10 cellular contexts compared by ENCODE assay signal in the genomic region with DNA sequence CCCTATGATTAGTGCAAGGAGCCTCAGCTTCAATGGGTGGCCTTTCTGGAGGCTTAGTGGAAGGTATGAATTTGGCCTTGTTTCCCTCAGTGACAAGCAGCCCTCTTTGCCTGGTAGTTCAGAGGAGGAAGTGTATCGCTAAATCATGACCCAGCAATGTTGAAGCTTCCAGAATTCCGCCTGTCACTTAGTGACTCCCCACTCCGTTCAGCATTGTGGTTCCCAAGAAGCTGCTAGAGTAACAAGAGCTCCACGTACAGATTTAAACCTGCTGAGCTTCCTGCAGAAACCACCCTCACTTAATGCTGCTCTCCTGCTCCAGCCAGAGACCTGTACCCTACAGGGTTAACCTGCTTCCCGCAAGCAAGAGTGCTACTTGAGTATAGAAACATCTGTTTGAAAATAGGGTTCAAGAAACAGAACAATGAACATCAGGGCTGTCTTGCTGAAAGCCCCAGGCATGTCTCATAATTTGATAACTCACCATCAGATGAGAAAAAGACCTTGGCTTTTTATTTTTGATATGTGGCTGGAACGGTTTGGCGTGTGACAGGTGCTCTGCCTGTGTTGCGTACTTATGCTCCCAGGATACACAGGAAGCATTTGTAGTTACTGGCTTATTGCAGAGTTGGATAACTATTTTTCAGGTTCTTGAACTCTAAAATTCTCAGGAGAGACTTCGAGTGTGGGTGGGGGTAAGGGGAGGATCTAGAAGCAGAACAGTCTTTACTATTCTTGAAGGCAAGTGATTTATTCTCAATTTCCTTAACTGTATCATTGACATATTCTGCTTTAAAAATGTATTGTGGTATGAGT.
A peak's percentile ranks its signal among the peaks of the same experiment; 100 is the strongest.
DNase-seq lines count a peak whose midpoint lies in the region; ATAC-seq, FAIRE-seq and TF ChIP-seq lines count a peak whose summit lies in the region.
"Had no signal": no experiment of that assay in that cellular context is flagged by ENCODE, and none has a peak within 500 bp of the region (broad histone marks: within the 10 kb centered on the region; RNA-seq: fewer than 3 reads in every experiment).

No MANE protein-coding gene starts in this region.

- no peak overlapping the region for H3K9ac ChIP-seq in mesendoderm (ENCODE audit: low read length)

- H3K4me3 ChIP-seq in mesendoderm (ENCODE audit: low read length), result no peak overlapping the region

- peaks cover 0 to 2% of the 10 kb centered on the region in 2 donors for H3K36me3 Mint-ChIP-seq in activated T-cell treated with anti-CD3 and anti-CD28 coated beads, Interleukin-2, amount 50 U/mL, for 72 hours (ENCODE audit: insufficient read depth in 2 of 2)
- no peaks in the 10 kb centered on the region for H3K36me3 Mint-ChIP-seq in activated T-cell treated with anti-CD3 and anti-CD28 coated beads, Interleukin-2, amount 50 U/mL, for 4 hours (ENCODE audit: insufficient read depth)
- no peaks in the 10 kb centered on the region for H3K36me3 Mint-ChIP-seq in chondrocyte (ENCODE audit: low read depth)

- H3K27ac ChIP-seq in mesendoderm (ENCODE audit: low read depth, low read length), result no peak overlapping the region
- H3K27ac ChIP-seq: HL-60 had no signal

- H3K79me1 ChIP-seq in mesendoderm (ENCODE audit: low read length), result no peaks in the 10 kb centered on the region

- no peak overlapping the region for H3K18ac ChIP-seq in mesendoderm (ENCODE audit: low read length)

- peaks cover 39% of the 10 kb centered on the region for H3K27me3 Mint-ChIP-seq in activated T-cell treated with anti-CD3 and anti-CD28 coated beads, Interleukin-2, amount 50 U/mL, for 72 hours (ENCODE audit: low read depth)
- peaks cover 43% of the 10 kb centered on the region for H3K27me3 Mint-ChIP-seq in activated T-cell treated with anti-CD3 and anti-CD28 coated beads, Interleukin-2, amount 50 U/mL, for 4 hours (ENCODE audit: low read depth)
- peaks cover 16% of the 10 kb centered on the region for H3K27me3 Mint-ChIP-seq in chondrocyte (ENCODE audit: low read depth)

- peak; percentile 59 for FAIRE-seq in urothelium cell line (lab: Jason Lieb, UNC)
- FAIRE-seq: G401.6 had no signal

- no peak overlapping the region for H3K4ac ChIP-seq in mesendoderm (ENCODE audit: low read depth, low read length)

- peak overlapping the region; percentile 52 for H3K56ac ChIP-seq in mesendoderm (ENCODE audit: low read length)

- no peaks in the 10 kb centered on the region for H3K79me2 ChIP-seq in mesendoderm (ENCODE audit: control insufficient read depth, insufficient read depth, low read length)

- H3K23ac ChIP-seq in mesendoderm (ENCODE audit: low read length), result no peak overlapping the region

- H2BK120ac ChIP-seq in mesendoderm (ENCODE audit: low read depth, low read length), result no peak overlapping the region

- no peak overlapping the region for H4K8ac ChIP-seq in mesendoderm (ENCODE audit: low read depth, low read length)

- no peak overlapping the region for H2BK15ac ChIP-seq in mesendoderm (replicated peaks; ENCODE audit: low read depth)

- no peak overlapping the region for H2AK5ac ChIP-seq in mesendoderm (ENCODE audit: low read length)

- TF ChIP-seq CTCF in chondrocyte (IDR thresholded peaks at IDR 0.05), result no peak

- peak overlapping the region; percentile 8 to 28 for H3K4me3 Mint-ChIP-seq in activated T-cell treated with anti-CD3 and anti-CD28 coated beads, Interleukin-2, amount 50 U/mL, for 72 hours
- no peak overlapping the region for H3K4me3 Mint-ChIP-seq in activated T-cell treated with anti-CD3 and anti-CD28 coated beads, Interleukin-2, amount 50 U/mL, for 4 hours
- H3K4me3 Mint-ChIP-seq in chondrocyte (ENCODE audit: unreplicated experiment), result peak overlapping the region; percentile 71

- H3K36me3 ChIP-seq in mesendoderm (ENCODE audit: control insufficient read depth, insufficient read depth, low read length), result no peaks in the 10 kb centered on the region

- H3K4me1 Mint-ChIP-seq in activated T-cell treated with anti-CD3 and anti-CD28 coated beads, Interleukin-2, amount 50 U/mL, for 72 hours (ENCODE audit: low read depth), result no peaks in the 10 kb centered on the region
- H3K4me1 Mint-ChIP-seq in activated T-cell treated with anti-CD3 and anti-CD28 coated beads, Interleukin-2, amount 50 U/mL, for 4 hours (ENCODE audit: low read depth), result no peaks in the 10 kb centered on the region
- peaks cover 24% of the 10 kb centered on the region for H3K4me1 Mint-ChIP-seq in chondrocyte (ENCODE audit: low read depth)

- no peak overlapping the region for H4K5ac ChIP-seq in mesendoderm (ENCODE audit: low read length)

- ATAC-seq in activated T-cell treated with anti-CD3 and anti-CD28 coated beads, Interleukin-2, amount 50 U/mL, for 72 hours (replicated peaks in 1 of 2), result no peak
- ATAC-seq in activated T-cell treated with anti-CD3 and anti-CD28 coated beads, Interleukin-2, amount 50 U/mL, for 4 hours, result no peak

- no peak for DNase-seq in activated T-cell treated with anti-CD3 and anti-CD28 coated beads, Interleukin-2, amount 50 U/mL, for 72 hours
- no peak for DNase-seq in activated T-cell treated with anti-CD3 and anti-CD28 coated beads, Interleukin-2, amount 50 U/mL, for 4 hours
- DNase-seq in chondrocyte (ENCODE audit: low spot score) (no peak), mesendoderm (peak; percentile 45), urothelium cell line (ENCODE audit: low spot score) (no peak), 8988T (no peak), NCI-H69 (lab: John Stamatoyannopoulos, UW) (no peak)
- DNase-seq in stimulated activated CD4-positive, alpha-beta T cell treated with anti-CD3 and anti-CD28 coated beads, Interleukin-4, amount 100 ng/mL, for 1 hour, result no peak

- no peak overlapping the region for H3K27ac Mint-ChIP-seq in activated T-cell treated with anti-CD3 and anti-CD28 coated beads, Interleukin-2, amount 50 U/mL, for 72 hours
- H3K27ac Mint-ChIP-seq in chondrocyte (ENCODE audit: unreplicated experiment), result no peak overlapping the region

- peaks cover 19% of the 10 kb centered on the region for H3K4me1 ChIP-seq in mesendoderm (ENCODE audit: control insufficient read depth, low read depth, low read length)

- WGBS in mesendoderm (ENCODE audit: extremely low coverage, insufficient coverage, low lambda C conversion rate), result no CpG with 5 or more reads among the region's 9 CpGs

- no peak overlapping the region for H2BK5ac ChIP-seq in mesendoderm (ENCODE audit: low read length)

- H3K27me3 ChIP-seq in mesendoderm (ENCODE audit: insufficient read depth, low read length, poor library complexity), result peaks cover 15% of the 10 kb centered on the region

- H3K4me2 ChIP-seq in mesendoderm (ENCODE audit: low read length), result peak overlapping the region; percentile 93

- no peaks in the 10 kb centered on the region for H3K9me3 Mint-ChIP-seq in activated T-cell treated with anti-CD3 and anti-CD28 coated beads, Interleukin-2, amount 50 U/mL, for 72 hours
- peaks cover 5% of the 10 kb centered on the region for H3K9me3 Mint-ChIP-seq in activated T-cell treated with anti-CD3 and anti-CD28 coated beads, Interleukin-2, amount 50 U/mL, for 4 hours
- H3K9me3 Mint-ChIP-seq in chondrocyte (ENCODE audit: low read depth), result no peaks in the 10 kb centered on the region
